In the genomic region with DNA sequence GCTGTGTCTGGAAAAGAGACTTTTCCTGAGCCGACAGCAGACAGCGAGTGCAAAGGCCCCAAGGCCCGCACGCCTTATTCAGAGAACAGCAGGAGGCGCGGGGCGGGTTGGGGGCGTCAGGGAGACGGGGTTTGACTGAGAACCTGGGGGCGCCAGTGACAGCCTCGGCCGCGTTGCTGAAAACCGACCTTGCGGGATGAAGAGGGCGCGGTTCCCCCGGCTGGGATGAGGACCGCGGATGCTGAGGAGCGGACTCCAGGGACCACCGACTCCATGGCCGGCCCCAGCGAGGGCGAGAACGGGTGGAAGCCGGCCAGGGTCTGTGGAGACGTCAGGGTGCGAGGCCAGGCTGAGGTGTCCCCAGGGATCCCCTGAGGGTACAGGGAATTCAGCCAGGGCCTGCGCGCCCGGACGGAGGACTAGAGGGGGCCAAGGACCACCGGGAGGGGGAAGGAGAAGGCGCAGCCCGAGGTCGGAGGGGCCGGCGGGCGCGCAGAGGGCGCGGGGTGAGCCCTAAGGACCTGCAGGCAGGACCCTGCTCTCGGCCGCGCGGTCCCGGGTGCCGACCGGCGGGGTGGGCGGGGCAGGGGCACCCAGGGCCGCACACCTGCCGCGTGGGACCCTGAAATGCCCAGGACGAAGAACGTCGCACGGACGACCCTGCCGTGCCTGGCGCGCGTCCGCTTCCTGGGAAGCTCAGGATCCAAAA, we compare ENCODE assay signal across 2 cellular contexts.
TF ChIP-seq lines count a peak whose summit lies in the region.

No MANE protein-coding gene starts in this region.

TF ChIP-seq in GM23338, 12 proteins besides CTCF, POLR2A, EP300 and RAD21 (continues in another document):
- TF ChIP-seq, protein P1, sequence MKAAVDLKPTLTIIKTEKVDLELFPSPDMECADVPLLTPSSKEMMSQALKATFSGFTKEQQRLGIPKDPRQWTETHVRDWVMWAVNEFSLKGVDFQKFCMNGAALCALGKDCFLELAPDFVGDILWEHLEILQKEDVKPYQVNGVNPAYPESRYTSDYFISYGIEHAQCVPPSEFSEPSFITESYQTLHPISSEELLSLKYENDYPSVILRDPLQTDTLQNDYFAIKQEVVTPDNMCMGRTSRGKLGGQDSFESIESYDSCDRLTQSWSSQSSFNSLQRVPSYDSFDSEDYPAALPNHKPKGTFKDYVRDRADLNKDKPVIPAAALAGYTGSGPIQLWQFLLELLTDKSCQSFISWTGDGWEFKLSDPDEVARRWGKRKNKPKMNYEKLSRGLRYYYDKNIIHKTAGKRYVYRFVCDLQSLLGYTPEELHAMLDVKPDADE (IDR thresholded peaks at IDR 0.05): no peak
- TF ChIP-seq CREB1 (CRISPR knock-in tag; IDR thresholded peaks at IDR 0.05; ENCODE audit: low read depth) (no peak), ZNF331 (CRISPR knock-in tag; IDR thresholded peaks at IDR 0.05; ENCODE audit: low read depth) (no peak), EZH2 (IDR thresholded peaks at IDR 0.05; ENCODE audit: low read depth, unreplicated experiment) (no peak), EZH2phosphoT487 (IDR thresholded peaks at IDR 0.05; ENCODE audit: unreplicated experiment) (no peak), STAT1 (IDR thresholded peaks at IDR 0.05; ENCODE audit: unreplicated experiment) (no peak), POLR2AphosphoS5 (IDR thresholded peaks at IDR 0.05; ENCODE audit: low read depth) (no peak), ZNF114 (CRISPR knock-in tag; IDR thresholded peaks at IDR 0.05) (no peak), NANOG (IDR thresholded peaks at IDR 0.05; ENCODE audit: borderline replicate concordance) (no peak)
- TF ChIP-seq, protein P2, sequence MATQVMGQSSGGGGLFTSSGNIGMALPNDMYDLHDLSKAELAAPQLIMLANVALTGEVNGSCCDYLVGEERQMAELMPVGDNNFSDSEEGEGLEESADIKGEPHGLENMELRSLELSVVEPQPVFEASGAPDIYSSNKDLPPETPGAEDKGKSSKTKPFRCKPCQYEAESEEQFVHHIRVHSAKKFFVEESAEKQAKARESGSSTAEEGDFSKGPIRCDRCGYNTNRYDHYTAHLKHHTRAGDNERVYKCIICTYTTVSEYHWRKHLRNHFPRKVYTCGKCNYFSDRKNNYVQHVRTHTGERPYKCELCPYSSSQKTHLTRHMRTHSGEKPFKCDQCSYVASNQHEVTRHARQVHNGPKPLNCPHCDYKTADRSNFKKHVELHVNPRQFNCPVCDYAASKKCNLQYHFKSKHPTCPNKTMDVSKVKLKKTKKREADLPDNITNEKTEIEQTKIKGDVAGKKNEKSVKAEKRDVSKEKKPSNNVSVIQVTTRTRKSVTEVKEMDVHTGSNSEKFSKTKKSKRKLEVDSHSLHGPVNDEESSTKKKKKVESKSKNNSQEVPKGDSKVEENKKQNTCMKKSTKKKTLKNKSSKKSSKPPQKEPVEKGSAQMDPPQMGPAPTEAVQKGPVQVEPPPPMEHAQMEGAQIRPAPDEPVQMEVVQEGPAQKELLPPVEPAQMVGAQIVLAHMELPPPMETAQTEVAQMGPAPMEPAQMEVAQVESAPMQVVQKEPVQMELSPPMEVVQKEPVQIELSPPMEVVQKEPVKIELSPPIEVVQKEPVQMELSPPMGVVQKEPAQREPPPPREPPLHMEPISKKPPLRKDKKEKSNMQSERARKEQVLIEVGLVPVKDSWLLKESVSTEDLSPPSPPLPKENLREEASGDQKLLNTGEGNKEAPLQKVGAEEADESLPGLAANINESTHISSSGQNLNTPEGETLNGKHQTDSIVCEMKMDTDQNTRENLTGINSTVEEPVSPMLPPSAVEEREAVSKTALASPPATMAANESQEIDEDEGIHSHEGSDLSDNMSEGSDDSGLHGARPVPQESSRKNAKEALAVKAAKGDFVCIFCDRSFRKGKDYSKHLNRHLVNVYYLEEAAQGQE (IDR thresholded peaks at IDR 0.05; ENCODE audit: unreplicated experiment): no peak

TF ChIP-seq in K562, 482 proteins besides CTCF, POLR2A, EP300 and RAD21:
- no peak for TF ChIP-seq ETS2 (tag; IDR thresholded peaks at IDR 0.05; ENCODE audit: borderline replicate concordance, poor library complexity, severe bottlenecking)
- TF ChIP-seq ZNF695 (CRISPR knock-in tag; IDR thresholded peaks at IDR 0.05): no peak
- TF ChIP-seq DMBX1 (CRISPR knock-in tag; IDR thresholded peaks at IDR 0.05; ENCODE audit: borderline replicate concordance): no peak
- TF ChIP-seq, protein P3, sequence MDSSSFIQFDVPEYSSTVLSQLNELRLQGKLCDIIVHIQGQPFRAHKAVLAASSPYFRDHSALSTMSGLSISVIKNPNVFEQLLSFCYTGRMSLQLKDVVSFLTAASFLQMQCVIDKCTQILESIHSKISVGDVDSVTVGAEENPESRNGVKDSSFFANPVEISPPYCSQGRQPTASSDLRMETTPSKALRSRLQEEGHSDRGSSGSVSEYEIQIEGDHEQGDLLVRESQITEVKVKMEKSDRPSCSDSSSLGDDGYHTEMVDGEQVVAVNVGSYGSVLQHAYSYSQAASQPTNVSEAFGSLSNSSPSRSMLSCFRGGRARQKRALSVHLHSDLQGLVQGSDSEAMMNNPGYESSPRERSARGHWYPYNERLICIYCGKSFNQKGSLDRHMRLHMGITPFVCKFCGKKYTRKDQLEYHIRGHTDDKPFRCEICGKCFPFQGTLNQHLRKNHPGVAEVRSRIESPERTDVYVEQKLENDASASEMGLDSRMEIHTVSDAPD (CRISPR knock-in tag; IDR thresholded peaks at IDR 0.05): no peak
- no peak for TF ChIP-seq ZNF699 (CRISPR knock-in tag; IDR thresholded peaks at IDR 0.05; ENCODE audit: insufficient replicate concordance)
- TF ChIP-seq ZZZ3 (IDR thresholded peaks at IDR 0.05): no peak
- TF ChIP-seq, protein P4, sequence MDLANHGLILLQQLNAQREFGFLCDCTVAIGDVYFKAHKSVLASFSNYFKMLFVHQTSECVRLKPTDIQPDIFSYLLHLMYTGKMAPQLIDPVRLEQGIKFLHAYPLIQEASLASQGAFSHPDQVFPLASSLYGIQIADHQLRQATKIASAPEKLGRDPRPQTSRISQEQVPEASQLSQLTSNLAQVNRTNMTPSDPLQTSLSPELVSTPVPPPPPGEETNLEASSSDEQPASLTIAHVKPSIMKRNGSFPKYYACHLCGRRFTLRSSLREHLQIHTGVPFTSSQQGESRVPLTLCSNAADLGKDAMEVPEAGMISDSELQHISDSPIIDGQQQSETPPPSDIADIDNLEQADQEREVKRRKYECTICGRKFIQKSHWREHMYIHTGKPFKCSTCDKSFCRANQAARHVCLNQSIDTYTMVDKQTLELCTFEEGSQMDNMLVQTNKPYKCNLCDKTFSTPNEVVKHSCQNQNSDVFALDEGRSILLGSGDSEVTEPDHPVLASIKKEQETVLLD (IDR thresholded peaks at IDR 0.05): no peak
- TF ChIP-seq NFE2 (IDR thresholded peaks at IDR 0.05; ENCODE audit: low read depth): no peak
- no peak for TF ChIP-seq NRF1 (conservative IDR thresholded peaks at IDR 0.05 in 1 of 2, IDR thresholded peaks at IDR 0.05 in 1 of 2)
- no peak for TF ChIP-seq CBFA2T2 (conservative IDR thresholded peaks at IDR 0.05)
- TF ChIP-seq, protein P5, sequence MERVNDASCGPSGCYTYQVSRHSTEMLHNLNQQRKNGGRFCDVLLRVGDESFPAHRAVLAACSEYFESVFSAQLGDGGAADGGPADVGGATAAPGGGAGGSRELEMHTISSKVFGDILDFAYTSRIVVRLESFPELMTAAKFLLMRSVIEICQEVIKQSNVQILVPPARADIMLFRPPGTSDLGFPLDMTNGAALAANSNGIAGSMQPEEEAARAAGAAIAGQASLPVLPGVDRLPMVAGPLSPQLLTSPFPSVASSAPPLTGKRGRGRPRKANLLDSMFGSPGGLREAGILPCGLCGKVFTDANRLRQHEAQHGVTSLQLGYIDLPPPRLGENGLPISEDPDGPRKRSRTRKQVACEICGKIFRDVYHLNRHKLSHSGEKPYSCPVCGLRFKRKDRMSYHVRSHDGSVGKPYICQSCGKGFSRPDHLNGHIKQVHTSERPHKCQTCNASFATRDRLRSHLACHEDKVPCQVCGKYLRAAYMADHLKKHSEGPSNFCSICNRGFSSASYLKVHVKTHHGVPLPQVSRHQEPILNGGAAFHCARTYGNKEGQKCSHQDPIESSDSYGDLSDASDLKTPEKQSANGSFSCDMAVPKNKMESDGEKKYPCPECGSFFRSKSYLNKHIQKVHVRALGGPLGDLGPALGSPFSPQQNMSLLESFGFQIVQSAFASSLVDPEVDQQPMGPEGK (CRISPR knock-in tag; IDR thresholded peaks at IDR 0.05; ENCODE audit: borderline replicate concordance): no peak
- TF ChIP-seq ZNF311 (CRISPR knock-in tag; IDR thresholded peaks at IDR 0.05): no peak
- TF ChIP-seq, protein P6, sequence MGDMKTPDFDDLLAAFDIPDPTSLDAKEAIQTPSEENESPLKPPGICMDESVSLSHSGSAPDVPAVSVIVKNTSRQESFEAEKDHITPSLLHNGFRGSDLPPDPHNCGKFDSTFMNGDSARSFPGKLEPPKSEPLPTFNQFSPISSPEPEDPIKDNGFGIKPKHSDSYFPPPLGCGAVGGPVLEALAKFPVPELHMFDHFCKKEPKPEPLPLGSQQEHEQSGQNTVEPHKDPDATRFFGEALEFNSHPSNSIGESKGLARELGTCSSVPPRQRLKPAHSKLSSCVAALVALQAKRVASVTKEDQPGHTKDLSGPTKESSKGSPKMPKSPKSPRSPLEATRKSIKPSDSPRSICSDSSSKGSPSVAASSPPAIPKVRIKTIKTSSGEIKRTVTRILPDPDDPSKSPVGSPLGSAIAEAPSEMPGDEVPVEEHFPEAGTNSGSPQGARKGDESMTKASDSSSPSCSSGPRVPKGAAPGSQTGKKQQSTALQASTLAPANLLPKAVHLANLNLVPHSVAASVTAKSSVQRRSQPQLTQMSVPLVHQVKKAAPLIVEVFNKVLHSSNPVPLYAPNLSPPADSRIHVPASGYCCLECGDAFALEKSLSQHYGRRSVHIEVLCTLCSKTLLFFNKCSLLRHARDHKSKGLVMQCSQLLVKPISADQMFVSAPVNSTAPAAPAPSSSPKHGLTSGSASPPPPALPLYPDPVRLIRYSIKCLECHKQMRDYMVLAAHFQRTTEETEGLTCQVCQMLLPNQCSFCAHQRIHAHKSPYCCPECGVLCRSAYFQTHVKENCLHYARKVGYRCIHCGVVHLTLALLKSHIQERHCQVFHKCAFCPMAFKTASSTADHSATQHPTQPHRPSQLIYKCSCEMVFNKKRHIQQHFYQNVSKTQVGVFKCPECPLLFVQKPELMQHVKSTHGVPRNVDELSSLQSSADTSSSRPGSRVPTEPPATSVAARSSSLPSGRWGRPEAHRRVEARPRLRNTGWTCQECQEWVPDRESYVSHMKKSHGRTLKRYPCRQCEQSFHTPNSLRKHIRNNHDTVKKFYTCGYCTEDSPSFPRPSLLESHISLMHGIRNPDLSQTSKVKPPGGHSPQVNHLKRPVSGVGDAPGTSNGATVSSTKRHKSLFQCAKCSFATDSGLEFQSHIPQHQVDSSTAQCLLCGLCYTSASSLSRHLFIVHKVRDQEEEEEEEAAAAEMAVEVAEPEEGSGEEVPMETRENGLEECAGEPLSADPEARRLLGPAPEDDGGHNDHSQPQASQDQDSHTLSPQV (IDR thresholded peaks at IDR 0.05): no peak
- TF ChIP-seq, protein P7, sequence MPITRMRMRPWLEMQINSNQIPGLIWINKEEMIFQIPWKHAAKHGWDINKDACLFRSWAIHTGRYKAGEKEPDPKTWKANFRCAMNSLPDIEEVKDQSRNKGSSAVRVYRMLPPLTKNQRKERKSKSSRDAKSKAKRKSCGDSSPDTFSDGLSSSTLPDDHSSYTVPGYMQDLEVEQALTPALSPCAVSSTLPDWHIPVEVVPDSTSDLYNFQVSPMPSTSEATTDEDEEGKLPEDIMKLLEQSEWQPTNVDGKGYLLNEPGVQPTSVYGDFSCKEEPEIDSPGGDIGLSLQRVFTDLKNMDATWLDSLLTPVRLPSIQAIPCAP (CRISPR knock-in tag; IDR thresholded peaks at IDR 0.05; ENCODE audit: borderline replicate concordance): no peak
- TF ChIP-seq MED1 (CRISPR knock-in tag; IDR thresholded peaks at IDR 0.05; ENCODE audit: borderline replicate concordance): no peak
- 0 out of 2 replicates have a peak, but pooled peaks have one; percentile 42 for TF ChIP-seq RBM14 (IDR thresholded peaks at IDR 0.05; ENCODE audit: borderline replicate concordance, insufficient read depth, low read depth, low read length)
- TF ChIP-seq SNRNP70 (optimal IDR thresholded peaks at IDR 0.05; ENCODE audit: low read depth, low read length): no peak
- 0 out of 2 replicates have a peak, but pooled peaks have one; percentile 3 for TF ChIP-seq POLR2G (IDR thresholded peaks at IDR 0.05; ENCODE audit: low read depth, low read length)
- TF ChIP-seq, protein P8, sequence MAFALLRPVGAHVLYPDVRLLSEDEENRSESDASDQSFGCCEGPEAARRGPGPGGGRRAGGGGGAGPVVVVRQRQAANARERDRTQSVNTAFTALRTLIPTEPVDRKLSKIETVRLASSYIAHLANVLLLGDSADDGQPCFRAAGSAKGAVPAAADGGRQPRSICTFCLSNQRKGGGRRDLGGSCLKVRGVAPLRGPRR (CRISPR knock-in tag; IDR thresholded peaks at IDR 0.05): no peak
- TF ChIP-seq, protein P9, sequence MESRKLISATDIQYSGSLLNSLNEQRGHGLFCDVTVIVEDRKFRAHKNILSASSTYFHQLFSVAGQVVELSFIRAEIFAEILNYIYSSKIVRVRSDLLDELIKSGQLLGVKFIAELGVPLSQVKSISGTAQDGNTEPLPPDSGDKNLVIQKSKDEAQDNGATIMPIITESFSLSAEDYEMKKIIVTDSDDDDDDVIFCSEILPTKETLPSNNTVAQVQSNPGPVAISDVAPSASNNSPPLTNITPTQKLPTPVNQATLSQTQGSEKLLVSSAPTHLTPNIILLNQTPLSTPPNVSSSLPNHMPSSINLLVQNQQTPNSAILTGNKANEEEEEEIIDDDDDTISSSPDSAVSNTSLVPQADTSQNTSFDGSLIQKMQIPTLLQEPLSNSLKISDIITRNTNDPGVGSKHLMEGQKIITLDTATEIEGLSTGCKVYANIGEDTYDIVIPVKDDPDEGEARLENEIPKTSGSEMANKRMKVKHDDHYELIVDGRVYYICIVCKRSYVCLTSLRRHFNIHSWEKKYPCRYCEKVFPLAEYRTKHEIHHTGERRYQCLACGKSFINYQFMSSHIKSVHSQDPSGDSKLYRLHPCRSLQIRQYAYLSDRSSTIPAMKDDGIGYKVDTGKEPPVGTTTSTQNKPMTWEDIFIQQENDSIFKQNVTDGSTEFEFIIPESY (CRISPR knock-in tag; IDR thresholded peaks at IDR 0.05): 0 out of 2 replicates have a peak, but pooled peaks have one; percentile 15
- TF ChIP-seq, protein P10, sequence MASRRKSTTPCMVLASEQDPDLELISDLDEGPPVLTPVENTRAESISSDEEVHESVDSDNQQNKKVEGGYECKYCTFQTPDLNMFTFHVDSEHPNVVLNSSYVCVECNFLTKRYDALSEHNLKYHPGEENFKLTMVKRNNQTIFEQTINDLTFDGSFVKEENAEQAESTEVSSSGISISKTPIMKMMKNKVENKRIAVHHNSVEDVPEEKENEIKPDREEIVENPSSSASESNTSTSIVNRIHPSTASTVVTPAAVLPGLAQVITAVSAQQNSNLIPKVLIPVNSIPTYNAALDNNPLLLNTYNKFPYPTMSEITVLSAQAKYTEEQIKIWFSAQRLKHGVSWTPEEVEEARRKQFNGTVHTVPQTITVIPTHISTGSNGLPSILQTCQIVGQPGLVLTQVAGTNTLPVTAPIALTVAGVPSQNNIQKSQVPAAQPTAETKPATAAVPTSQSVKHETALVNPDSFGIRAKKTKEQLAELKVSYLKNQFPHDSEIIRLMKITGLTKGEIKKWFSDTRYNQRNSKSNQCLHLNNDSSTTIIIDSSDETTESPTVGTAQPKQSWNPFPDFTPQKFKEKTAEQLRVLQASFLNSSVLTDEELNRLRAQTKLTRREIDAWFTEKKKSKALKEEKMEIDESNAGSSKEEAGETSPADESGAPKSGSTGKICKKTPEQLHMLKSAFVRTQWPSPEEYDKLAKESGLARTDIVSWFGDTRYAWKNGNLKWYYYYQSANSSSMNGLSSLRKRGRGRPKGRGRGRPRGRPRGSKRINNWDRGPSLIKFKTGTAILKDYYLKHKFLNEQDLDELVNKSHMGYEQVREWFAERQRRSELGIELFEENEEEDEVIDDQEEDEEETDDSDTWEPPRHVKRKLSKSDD (conservative IDR thresholded peaks at IDR 0.05; ENCODE audit: low read length): no peak
TF ChIP-seq in K562: peak in this region for 3.
